Comparison of ENCODE assay signal across 33 cellular contexts in genomic region chr21:29578306-29578705, GRCh38.
"Had no signal": no experiment of that assay in that cellular context is flagged by ENCODE, and none has a peak within 500 bp of the region (broad histone marks: within the 10 kb centered on the region; RNA-seq: fewer than 3 reads in every experiment).

No MANE protein-coding gene starts in this region.

- H3K4me1 ChIP-seq: adrenal gland, breast epithelium, colonic mucosa, foreskin keratinocyte, gastrocnemius medialis, heart left ventricle had no signal

- DNase-seq: activated CD4-positive, alpha-beta T cell treated with anti-CD3 and anti-CD28 coated beads for 36 hours; activated CD4-positive, alpha-beta T cell treated with anti-CD3 and anti-CD28 coated beads, Interleukin-2, amount 10 ng/mL, durations not matched to agents 7 days and 5 days; activated CD4-positive, alpha-beta T cell treated with anti-CD3 and anti-CD28 coated beads, Interleukin-2, amount 50 U/mL, for 48 hours; activated CD4-positive, CD25-positive, alpha-beta regulatory T cell; activated CD4-positive, CD25-positive, alpha-beta regulatory T cell treated with anti-CD3 and anti-CD28 coated beads, Interleukin-2, amount 50 U/mL, for 72 hours; activated CD8-positive, alpha-beta memory T cell treated with anti-CD3 and anti-CD28 coated beads, Interleukin-2, amount 10 ng/mL, durations not matched to agents 7 days and 5 days; activated CD8-positive, alpha-beta memory T cell treated with anti-CD3 and anti-CD28 coated beads, Interleukin-2, amount 50 U/mL, for 4 hours; activated CD8-positive, alpha-beta T cell treated with anti-CD3 and anti-CD28 coated beads for 36 hours; activated effector memory CD4-positive, alpha-beta T cell treated with anti-CD3 and anti-CD28 coated beads, Interleukin-2, amount 50 U/mL, for 16 hours; activated naive CD4-positive, alpha-beta T cell treated with anti-CD3 and anti-CD28 coated beads for 36 hours; activated naive CD8-positive, alpha-beta T cell treated with anti-CD3 and anti-CD28 coated beads for 36 hours; activated naive CD8-positive, alpha-beta T cell treated with anti-CD3 and anti-CD28 coated beads, Interleukin-2, amount 50 U/mL, for 24 hours; activated T-cell treated with anti-CD3 and anti-CD28 coated beads, Interleukin-2, amount 50 U/mL, for 1 hour; activated T-cell treated with anti-CD3 and anti-CD28 coated beads, Interleukin-2, amount 50 U/mL, for 48 hours; adrenal gland; amygdala; aorta; central memory CD4-positive, alpha-beta T cell; cerebellar nuclear complex; colonic mucosa; dorsolateral prefrontal cortex; effector memory CD4-positive, alpha-beta T cell; erythroblast; foreskin keratinocyte; gastrocnemius medialis; glutamatergic neuron; heart left ventricle; T-helper 1 cell; T-helper 17 cell; T1000 had no signal

- ATAC-seq: activated CD4-positive, alpha-beta T cell treated with anti-CD3 and anti-CD28 coated beads for 36 hours; activated CD8-positive, alpha-beta memory T cell treated with anti-CD3 and anti-CD28 coated beads, Interleukin-2, amount 10 ng/mL, durations not matched to agents 7 days and 5 days; activated CD8-positive, alpha-beta T cell treated with anti-CD3 and anti-CD28 coated beads for 36 hours; activated naive CD8-positive, alpha-beta T cell treated with anti-CD3 and anti-CD28 coated beads, Interleukin-2, amount 50 U/mL, for 24 hours; foreskin keratinocyte; gastrocnemius medialis; heart left ventricle; T-helper 17 cell had no signal

- H3K9me3 ChIP-seq: adrenal gland, breast epithelium, colonic mucosa, esophagus muscularis mucosa, gastrocnemius medialis, heart left ventricle had no signal

- H3K4me3 ChIP-seq: adrenal gland, breast epithelium, cardiac muscle cell, colonic mucosa, dorsolateral prefrontal cortex, esophagus muscularis mucosa, gastrocnemius medialis, heart left ventricle had no signal

- H3K27ac ChIP-seq: adrenal gland, breast epithelium, cardiac muscle cell, colonic mucosa, dorsolateral prefrontal cortex, esophagus muscularis mucosa, foreskin keratinocyte, gastrocnemius medialis, heart left ventricle had no signal

- H3K36me3 ChIP-seq: adrenal gland, breast epithelium, cardiac muscle cell, colonic mucosa, esophagus muscularis mucosa, gastrocnemius medialis, heart left ventricle had no signal

- H3K27me3 ChIP-seq: adrenal gland, breast epithelium, cardiac muscle cell, colonic mucosa, dorsolateral prefrontal cortex, esophagus muscularis mucosa, foreskin keratinocyte, gastrocnemius medialis, heart left ventricle had no signal
